9 cellular contexts compared by ENCODE assay signal in the genomic region with DNA sequence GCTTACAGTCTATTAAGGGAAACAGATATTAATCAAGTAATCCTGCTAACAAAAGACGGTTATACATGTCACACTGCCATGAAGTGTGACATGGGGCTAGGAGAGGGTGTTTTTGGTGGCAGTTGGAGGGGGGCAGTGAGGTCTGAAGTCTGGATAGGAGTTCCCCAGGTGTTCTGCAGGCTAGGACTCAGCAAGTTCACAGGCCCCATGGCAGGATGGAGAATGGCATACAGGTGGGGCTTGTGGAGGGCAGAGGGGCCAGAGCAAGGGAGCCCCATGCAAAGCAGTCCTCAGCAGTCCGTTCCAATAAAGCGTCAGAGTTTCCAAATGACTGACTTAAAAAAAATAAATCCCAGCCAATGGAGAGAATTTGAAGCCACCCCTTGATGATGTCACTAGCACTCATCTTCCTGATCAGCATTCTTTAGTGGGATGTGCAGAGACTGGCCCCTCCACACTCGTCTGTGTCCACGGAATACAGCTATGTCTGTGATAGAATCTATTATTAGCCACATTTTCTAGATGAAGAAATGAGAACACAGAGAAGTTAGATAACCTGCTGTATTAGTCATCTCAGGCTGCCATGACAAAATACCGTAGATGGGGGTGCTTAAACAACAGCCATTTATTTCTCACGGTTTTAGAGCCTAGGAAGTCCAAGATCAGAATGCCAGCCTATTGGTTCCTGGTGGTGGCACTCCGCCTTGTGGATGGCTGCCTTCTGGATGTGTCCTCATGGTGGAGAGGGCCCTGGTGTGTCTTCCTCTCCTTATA. TPM values are rescaled to one million over a fixed set of nuclear protein-coding genes. Genes with fewer than 3 reads are reported as not detected.
DNase-seq lines count a peak whose midpoint lies in the region; ATAC-seq and TF ChIP-seq lines count a peak whose summit lies in the region.
"Had no signal": no experiment of that assay in that cellular context is flagged by ENCODE, and none has a peak within 500 bp of the region (broad histone marks: within the 10 kb centered on the region; RNA-seq: fewer than 3 reads in every experiment).

No MANE protein-coding gene starts in this region.

- TF ChIP-seq CTCF in thoracic aorta (IDR thresholded peaks at IDR 0.05) (no peak), endothelial cell (IDR thresholded peaks at IDR 0.05; ENCODE audit: unreplicated experiment) (no peak)
- TF ChIP-seq CTCF in activated CD8-positive, alpha-beta T cell treated with anti-CD3 and anti-CD28 coated beads for 36 hours (IDR thresholded peaks at IDR 0.05): no peak

- DNase-seq in NCI-H2029 treated with DMSO at 0.1 percent for 48 hours (lab: John Stamatoyannopoulos, UW) (peak; percentile 2), NCI-H2029 (lab: John Stamatoyannopoulos, UW) (no peak), astrocyte of the hippocampus (ENCODE audit: low read depth, low spot score) (peak; percentile 62), thoracic aorta (ENCODE audit: low spot score) (no peak), NCI-H1092 treated with DMSO at 0.1 percent for 48 hours (lab: John Stamatoyannopoulos, UW) (no peak), endothelial cell (ENCODE audit: low spot score) (no peak)
- no peak for DNase-seq in activated CD8-positive, alpha-beta T cell treated with anti-CD3 and anti-CD28 coated beads for 36 hours
- DNase-seq: NCI-H748 treated with DMSO at 0.1 percent for 48 hours had no signal

- CTCF ChIA-PET in activated CD8-positive, alpha-beta T cell treated with anti-CD3 and anti-CD28 coated beads for 36 hours (lab: Charles Lee): no interaction called here

- H3K36me3 Mint-ChIP-seq in activated CD8-positive, alpha-beta T cell treated with anti-CD3 and anti-CD28 coated beads for 36 hours (ENCODE audit: low read depth): peaks cover 2% of the 10 kb centered on the region
- H3K36me3 Mint-ChIP-seq in endothelial cell (ENCODE audit: low read depth, unreplicated experiment): no peaks in the 10 kb centered on the region

- no peaks in the 10 kb centered on the region for H3K9me3 ChIP-seq in thoracic aorta

- H3K4me1 Mint-ChIP-seq in activated CD8-positive, alpha-beta T cell treated with anti-CD3 and anti-CD28 coated beads for 36 hours (ENCODE audit: low read depth): peaks cover 3% of the 10 kb centered on the region
- H3K4me1 Mint-ChIP-seq in endothelial cell (ENCODE audit: unreplicated experiment): peaks cover 12% of the 10 kb centered on the region

- ATAC-seq in thoracic aorta (ENCODE audit: insufficient number of reproducible peaks, low FRiP score, low read depth): no peak
- ATAC-seq in activated CD8-positive, alpha-beta T cell treated with anti-CD3 and anti-CD28 coated beads for 36 hours: no peak

- H3K27ac Mint-ChIP-seq in activated CD8-positive, alpha-beta T cell treated with anti-CD3 and anti-CD28 coated beads for 36 hours: no peak overlapping the region
- H3K27ac Mint-ChIP-seq in endothelial cell (ENCODE audit: unreplicated experiment): no peak overlapping the region

- H3K4me3 ChIP-seq in thoracic aorta: peak overlapping the region; percentile 73

- H3K36me3 ChIP-seq in thoracic aorta: peaks cover 6% of the 10 kb centered on the region

- intact Hi-C loops in activated CD8-positive, alpha-beta T cell treated with anti-CD3 and anti-CD28 coated beads for 36 hours (cut with micrococcal nuclease): no loop called here

- POLR2A ChIA-PET in activated CD8-positive, alpha-beta T cell treated with anti-CD3 and anti-CD28 coated beads for 36 hours (lab: Charles Lee): interaction anchor here (0.7 kb wide), 1 partner anchor 251 kb away, joined by 3 read pairs; no protein-coding TSS in a partner anchor

- H3K27me3 Mint-ChIP-seq in activated CD8-positive, alpha-beta T cell treated with anti-CD3 and anti-CD28 coated beads for 36 hours: peaks cover 4% of the 10 kb centered on the region
- H3K27me3 Mint-ChIP-seq in endothelial cell (ENCODE audit: unreplicated experiment): peaks cover 7% of the 10 kb centered on the region

- no peak overlapping the region for H3K4me3 Mint-ChIP-seq in activated CD8-positive, alpha-beta T cell treated with anti-CD3 and anti-CD28 coated beads for 36 hours
- no peak overlapping the region for H3K4me3 Mint-ChIP-seq in endothelial cell (ENCODE audit: unreplicated experiment)

- H3K4me1 ChIP-seq in thoracic aorta (ENCODE audit: control insufficient read depth in 1 of 2, low read depth in 2 of 2): peaks cover 20 to 68% of the 10 kb centered on the region in 2 donors

- H3K9me3 Mint-ChIP-seq in activated CD8-positive, alpha-beta T cell treated with anti-CD3 and anti-CD28 coated beads for 36 hours: no peaks in the 10 kb centered on the region
- H3K9me3 Mint-ChIP-seq in endothelial cell (ENCODE audit: unreplicated experiment): no peaks in the 10 kb centered on the region

- H3K27ac ChIP-seq in layer of hippocampus (ENCODE audit: low read depth, low read length) (peak overlapping the region; percentile 68), thoracic aorta (peak overlapping the region; percentile 89 to 93)

- H3K27me3 ChIP-seq in layer of hippocampus (ENCODE audit: control insufficient read depth, insufficient read depth, low read length): no peaks in the 10 kb centered on the region
- no peaks in the 10 kb centered on the region for H3K27me3 ChIP-seq in thoracic aorta (replicated peaks; ENCODE audit: insufficient read depth)

RNA-seq across cellular contexts. Expression of gene PRDM11, which starts 32.6 kb away (rescaled TPM):
- total RNA-seq in thoracic aorta: 10 to 100 TPM; 23.8 to 30.5 TPM
- total RNA-seq in activated CD8-positive, alpha-beta T cell treated with anti-CD3 and anti-CD28 coated beads for 36 hours: 1 to 10 TPM; 2.6 to 3.5 TPM
- 16.0 TPM for total RNA-seq in endothelial cell (ENCODE audit: unreplicated experiment)

Comparison
In these comparisons a context has a peak if more than half of its experiments do, and no peak if none do; other contexts are left out.
1. DNase-seq: peak in NCI-H2029 treated with DMSO at 0.1 percent for 48 hours (single experiment) and astrocyte of the hippocampus (single experiment); none in NCI-H2029 (single experiment), thoracic aorta (single experiment), activated CD8-positive, alpha-beta T cell treated with anti-CD3 and anti-CD28 coated beads for 36 hours (single experiment), NCI-H1092 treated with DMSO at 0.1 percent for 48 hours (single experiment) and endothelial cell (single experiment).